ENCODE assay signal across 1 cellular context in the genomic region with DNA sequence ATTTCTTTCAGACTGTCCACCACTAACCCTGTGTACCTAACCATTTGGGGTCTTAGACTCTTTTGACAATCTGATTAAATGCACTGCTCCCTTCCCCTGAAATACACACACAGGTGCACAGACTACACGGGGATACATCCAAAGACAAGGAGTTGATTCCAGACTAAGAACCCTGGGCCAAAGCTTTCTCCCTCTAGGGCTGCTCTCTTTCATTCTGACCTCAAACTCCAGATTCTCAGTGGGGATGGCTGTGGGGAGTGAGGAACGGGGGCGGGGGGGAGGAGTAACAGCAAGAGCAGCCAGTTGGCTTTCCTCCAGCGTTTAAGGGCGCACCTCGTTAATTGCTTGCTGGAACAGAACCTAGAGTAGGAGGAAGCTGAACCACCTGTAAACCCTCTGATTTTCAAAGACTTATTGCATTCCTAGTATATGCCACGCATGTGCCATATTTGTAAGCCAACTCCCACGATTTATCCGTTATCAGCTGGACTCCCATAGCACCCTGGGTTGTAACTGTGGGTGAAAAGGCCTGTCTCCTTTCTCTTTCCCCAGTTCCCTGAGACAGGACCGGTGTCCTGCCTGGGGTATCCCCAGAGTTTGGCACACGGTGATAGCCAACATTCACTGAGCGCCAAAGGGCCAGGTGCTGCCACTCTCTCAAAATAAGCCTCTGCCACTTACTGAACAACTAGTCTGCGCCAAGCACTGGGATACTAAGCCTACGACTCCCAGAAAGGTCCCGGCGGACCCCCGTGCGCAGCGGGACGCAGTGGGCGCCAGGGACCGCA.
TF ChIP-seq lines count a peak whose summit lies in the region.

No MANE protein-coding gene starts in this region.

TF ChIP-seq in H1, 55 proteins besides CTCF, POLR2A, EP300 and RAD21:
- TF ChIP-seq, protein P1, sequence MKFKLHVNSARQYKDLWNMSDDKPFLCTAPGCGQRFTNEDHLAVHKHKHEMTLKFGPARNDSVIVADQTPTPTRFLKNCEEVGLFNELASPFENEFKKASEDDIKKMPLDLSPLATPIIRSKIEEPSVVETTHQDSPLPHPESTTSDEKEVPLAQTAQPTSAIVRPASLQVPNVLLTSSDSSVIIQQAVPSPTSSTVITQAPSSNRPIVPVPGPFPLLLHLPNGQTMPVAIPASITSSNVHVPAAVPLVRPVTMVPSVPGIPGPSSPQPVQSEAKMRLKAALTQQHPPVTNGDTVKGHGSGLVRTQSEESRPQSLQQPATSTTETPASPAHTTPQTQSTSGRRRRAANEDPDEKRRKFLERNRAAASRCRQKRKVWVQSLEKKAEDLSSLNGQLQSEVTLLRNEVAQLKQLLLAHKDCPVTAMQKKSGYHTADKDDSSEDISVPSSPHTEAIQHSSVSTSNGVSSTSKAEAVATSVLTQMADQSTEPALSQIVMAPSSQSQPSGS (IDR thresholded peaks at IDR 0.05; ENCODE audit: low read length): no peak
- no peak for TF ChIP-seq NANOG (IDR thresholded peaks at IDR 0.05; ENCODE audit: insufficient read depth, low read depth, low read length, poor library complexity, severe bottlenecking)
- 0 out of 4 replicates have a peak, but pooled peaks of 1 of the 2 experiments have one; percentile 48 for TF ChIP-seq SIN3A (conservative IDR thresholded peaks at IDR 0.05 in 1 of 2, IDR thresholded peaks at IDR 0.05 in 1 of 2; ENCODE audit: low read depth in 1 of 2, low read length in 2 of 2)
